In genomic region chr7:30596043-30596641, GRCh38 we compare ENCODE assay signal across 8 cellular contexts. TPM values are rescaled to one million over a fixed set of nuclear protein-coding genes. Genes with fewer than 3 reads are reported as not detected.
DNase-seq lines count a peak whose midpoint lies in the region; ATAC-seq, FAIRE-seq and TF ChIP-seq lines count a peak whose summit lies in the region.

No MANE protein-coding gene starts in this region.

- no peaks in the 10 kb centered on the region for H3K9me2 ChIP-seq in SK-N-SH

- H3K36me3 ChIP-seq in SK-N-SH (replicated peaks in 1 of 2; ENCODE audit: control insufficient read depth in 1 of 2, insufficient read depth in 2 of 2, low read length in 1 of 2) (peaks cover 24 to 45% of the 10 kb centered on the region in 2 experiments), H1 (ENCODE audit: control insufficient read depth in 2 of 4, insufficient read depth in 4 of 4, low read length in 3 of 4) (peaks cover 10 to 39% (median 21%) of the 10 kb centered on the region in 4 experiments)

- no peak overlapping the region for H3K4ac ChIP-seq in H1 (replicated peaks; ENCODE audit: insufficient read length, low read depth, low read length)

- H4K20me1 ChIP-seq in SK-N-SH (ENCODE audit: insufficient read depth) (peaks cover 44% of the 10 kb centered on the region), H1 (replicated peaks in 1 of 2; ENCODE audit: control insufficient read depth in 1 of 2, insufficient read depth in 2 of 2, low read length in 2 of 2) (peaks cover 0 to 5% of the 10 kb centered on the region in 2 experiments)

- H3K27me3 ChIP-seq in SK-N-SH (ENCODE audit: insufficient read depth) (no peaks in the 10 kb centered on the region), H1 (replicated peaks in 1 of 4; ENCODE audit: control insufficient read depth in 3 of 4, extremely low read depth in 1 of 4, insufficient read depth in 3 of 4, low read length in 3 of 4) (no peaks in the 10 kb centered on the region)

- H3K79me2 ChIP-seq in SK-N-SH (ENCODE audit: insufficient read depth) (peaks cover 97% of the 10 kb centered on the region), H1 (ENCODE audit: control insufficient read depth in 1 of 2, insufficient read depth in 2 of 2, low read length in 2 of 2) (peaks cover 21 to 58% of the 10 kb centered on the region in 2 experiments)

- TF ChIP-seq CTCF in HFFc6 (IDR thresholded peaks at IDR 0.05) (no peak), SK-N-SH (IDR thresholded peaks at IDR 0.05) (no peak), H1 (IDR thresholded peaks at IDR 0.05; ENCODE audit: control extremely low read depth in 1 of 3, insufficient read depth in 1 of 3, low read depth in 1 of 3, low read length in 3 of 3) (no peak)

- H3K9ac ChIP-seq in SK-N-SH (peak overlapping the region; percentile 92), H1 (replicated peaks in 1 of 4; ENCODE audit: extremely low read depth in 1 of 4, low read depth in 3 of 4, low read length in 3 of 4) (peak overlapping the region; percentile 82 to 98 (median 95))

- no peak overlapping the region for H2AK5ac ChIP-seq in H1 (ENCODE audit: low read depth, low read length)

- H3K36me3 Mint-ChIP-seq in HFFc6 (ENCODE audit: low read depth): peaks cover 54% of the 10 kb centered on the region
- peaks cover 0 to 28% (median 4%) of the 10 kb centered on the region in 3 donors for H3K36me3 Mint-ChIP-seq in naive thymus-derived CD8-positive, alpha-beta T cell

- no peaks in the 10 kb centered on the region for H3K9me3 ChIP-seq in SK-N-SH
- H3K9me3 ChIP-seq in H1 (ENCODE audit: insufficient read depth in 2 of 2, low read depth in 1 of 2, low read length in 1 of 2): no peaks in the 10 kb centered on the region

- peaks cover 8% of the 10 kb centered on the region for H3K79me1 ChIP-seq in H1 (ENCODE audit: low read depth, low read length)

- peak overlapping the region; percentile 82; the same call in 1 of the 2 replicates for H3K18ac ChIP-seq in H1 (ENCODE audit: extremely low read depth, low read length)

- H2AFZ ChIP-seq in SK-N-SH (ENCODE audit: low read depth) (peak overlapping the region; percentile 47), H1 (ENCODE audit: low read length) (no peak overlapping the region)

- no peak overlapping the region for H2BK20ac ChIP-seq in H1 (ENCODE audit: low read length)

- H4K5ac ChIP-seq in H1 (ENCODE audit: insufficient read length, low read depth, low read length): no peak overlapping the region

- peaks cover 8% of the 10 kb centered on the region; the same call in 1 of the 2 replicates for H3K23me2 ChIP-seq in H1 (ENCODE audit: low read depth, low read length)

- 2% methylated on average over 14 of the region's 14 CpGs for WGBS in SK-N-SH (ENCODE audit: low lambda C conversion rate)
- WGBS in H1 (ENCODE audit: extremely low coverage in 1 of 2, insufficient coverage in 1 of 2, insufficient read length in 1 of 2, insufficient replicate concordance in 2 of 2, low coverage in 1 of 2, low lambda C conversion rate in 2 of 2, missing lambda C conversion rate in 1 of 2), 2 experiments: 12% methylated on average over 14 of the region's 14 CpGs; no CpG with 5 or more reads in 1 of the 2 experiments

- H3K27ac Mint-ChIP-seq in HFFc6: peak overlapping the region; percentile 99
- peak overlapping the region in 9 of 10 donors; percentile 32 to 100 (median 100) for H3K27ac Mint-ChIP-seq in naive thymus-derived CD8-positive, alpha-beta T cell

- no peak overlapping the region for H3K14ac ChIP-seq in H1 (ENCODE audit: insufficient read length)

- no peak for TF ChIP-seq POLR2A in H1 (IDR thresholded peaks at IDR 0.05; ENCODE audit: control extremely low read depth in 1 of 2, low read depth in 2 of 2, low read length in 2 of 2)

- FAIRE-seq in H1 (lab: Jason Lieb, UNC): no peak

- POLR2A ChIA-PET in SK-N-SH (lab: Yijun Ruan, JAX) (no interaction called here), H1 (lab: Charles Lee; ENCODE audit: partially characterized antibody) (interaction anchor here (0.8 to 15.5 kb wide), 6 partner anchors 9 to 118 kb away, joined by 3 to 323 read pairs (median 3); partner anchors contain the start of gene NOD1)
- POLR2A ChIA-PET in naive thymus-derived CD8-positive, alpha-beta T cell (lab: Charles Lee): no interaction called here

- H3K4me1 ChIP-seq in SK-N-SH (ENCODE audit: control insufficient read depth in 1 of 2, insufficient read depth in 2 of 2, low read depth in 1 of 2, low read length in 1 of 2): peaks cover 4 to 13% of the 10 kb centered on the region in 2 experiments; a peak in 3 of 4 replicates
- no peaks in the 10 kb centered on the region; a peak in 1 of 7 replicates for H3K4me1 ChIP-seq in H1 (replicated peaks in 1 of 4; ENCODE audit: control insufficient read depth in 3 of 4, insufficient read depth in 4 of 4, low read length in 3 of 4)

- no peak overlapping the region for H4K91ac ChIP-seq in H1 (replicated peaks; ENCODE audit: insufficient read length, low read length)

- no peak overlapping the region for H2BK15ac ChIP-seq in H1 (ENCODE audit: low read length)

- no peak overlapping the region; the same call in 1 of the 2 replicates for H2BK5ac ChIP-seq in H1 (ENCODE audit: low read depth, low read length)

- TF ChIP-seq EP300 in SK-N-SH (IDR thresholded peaks at IDR 0.05; ENCODE audit: borderline replicate concordance in 1 of 2, low read depth in 1 of 2, low read length in 1 of 2) (no peak), H1 (IDR thresholded peaks at IDR 0.05; ENCODE audit: borderline replicate concordance in 1 of 2, low read depth in 2 of 2, low read length in 2 of 2) (no peak)

- peaks cover 56% of the 10 kb centered on the region for H3K4me1 Mint-ChIP-seq in HFFc6 (ENCODE audit: low read depth)
- H3K4me1 Mint-ChIP-seq in naive thymus-derived CD8-positive, alpha-beta T cell: peaks cover 25 to 68% (median 55%) of the 10 kb centered on the region in 4 donors

- DNase-seq in DMS 273 treated with DMSO at 0.1 percent for 48 hours (lab: John Stamatoyannopoulos, UW) (peak; percentile 76), HFFc6 (peak; percentile 14), SK-N-SH (peak; percentile 60), H1 (ENCODE audit: low read depth in 1 of 2, low spot score in 2 of 2) (no peak), midbrain (lab: John Stamatoyannopoulos, UW) (no peak)
- peak in 1 of 10 donors; percentile 5 for DNase-seq in naive thymus-derived CD8-positive, alpha-beta T cell

- H3K23ac ChIP-seq in H1 (ENCODE audit: insufficient read length): no peak overlapping the region

- H3K4me2 ChIP-seq in SK-N-SH (peak overlapping the region; percentile 91), H1 (ENCODE audit: insufficient read depth in 1 of 2, low read depth in 2 of 2, low read length in 2 of 2) (peak overlapping the region; percentile 81 to 88)

- H3F3A ChIP-seq in SK-N-SH (replicated peaks; ENCODE audit: insufficient read depth): peaks cover 5% of the 10 kb centered on the region

- peaks cover 4% of the 10 kb centered on the region for H3K27me3 Mint-ChIP-seq in HFFc6 (ENCODE audit: insufficient read depth)
- H3K27me3 Mint-ChIP-seq in naive thymus-derived CD8-positive, alpha-beta T cell: no peaks in the 10 kb centered on the region

- CTCF ChIA-PET in SK-N-SH (lab: Yijun Ruan, JAX) (interaction anchor here (0.8 to 2.2 kb wide), 2 partner anchors 32 to 144 kb away, joined by 3 to 8 read pairs; no protein-coding TSS in a partner anchor), H1 (lab: Charles Lee; ENCODE audit: partially characterized antibody) (interaction anchor here (1.2 to 1.7 kb wide), 3 partner anchors 32 to 86 kb away, joined by 3 read pairs; no protein-coding TSS in a partner anchor)

- H4K8ac ChIP-seq in H1 (ENCODE audit: extremely low read depth, insufficient read depth, low read length): no peak overlapping the region

- no peaks in the 10 kb centered on the region for H3K9me3 Mint-ChIP-seq in HFFc6
- H3K9me3 Mint-ChIP-seq in naive thymus-derived CD8-positive, alpha-beta T cell: no peaks in the 10 kb centered on the region

- peak overlapping the region; percentile 27 for H3K56ac ChIP-seq in H1 (replicated peaks; ENCODE audit: insufficient read length, low read depth, low read length)

- H3K4me3 ChIP-seq in SK-N-SH (ENCODE audit: low read depth in 2 of 2, low read length in 1 of 2): peak overlapping the region; percentile 93 to 100
- H3K4me3 ChIP-seq in H1 (ENCODE audit: extremely low read depth in 1 of 4, insufficient read depth in 2 of 4, low read depth in 3 of 4, low read length in 4 of 4): peak overlapping the region; percentile 90 to 98 (median 95)

- H3K4me3 Mint-ChIP-seq in HFFc6: peak overlapping the region; percentile 100
- H3K4me3 Mint-ChIP-seq in naive thymus-derived CD8-positive, alpha-beta T cell: peak overlapping the region; percentile 95 to 100 (median 98)

- H2BK120ac ChIP-seq in H1 (replicated peaks; ENCODE audit: low read depth, low read length): no peak overlapping the region

- no peak for ATAC-seq in naive thymus-derived CD8-positive, alpha-beta T cell
- ATAC-seq in GM21619 (IDR thresholded peaks at IDR 0.05; ENCODE audit: unreplicated experiment) (no peak), HG03175 (IDR thresholded peaks at IDR 0.05; ENCODE audit: unreplicated experiment) (no peak)

- no peak overlapping the region; the same call in 1 of the 2 replicates for H2BK12ac ChIP-seq in H1 (ENCODE audit: low read depth, low read length)

- no peak for TF ChIP-seq RAD21 in SK-N-SH (IDR thresholded peaks at IDR 0.05; ENCODE audit: low read length)
- TF ChIP-seq RAD21 in H1 (IDR thresholded peaks at IDR 0.05 in 1 of 2, conservative IDR thresholded peaks at IDR 0.05 in 1 of 2; ENCODE audit: low read depth in 2 of 2, low read length in 2 of 2): no peak

- H3K27ac ChIP-seq in SK-N-SH (ENCODE audit: low read depth in 2 of 2, low read length in 1 of 2) (peak overlapping the region; percentile 94 to 98), H1 (ENCODE audit: low read depth, low read length) (no peak overlapping the region)

TF ChIP-seq in SK-N-SH, 30 proteins besides CTCF, POLR2A, EP300 and RAD21 (continues in another document):
- TF ChIP-seq NRF1 (IDR thresholded peaks at IDR 0.05; ENCODE audit: low read depth, low read length): no peak

RNA-seq across cellular contexts. Expression of gene GARS1, which starts 1.5 kb away (rescaled TPM):
- total RNA-seq in HFFc6 (2021; fragmentation: NEBNext Ultra II Directional; extraction: Animal tissue kit (Norgen Biotek cat#: 25700)): 100 to 1,000 TPM; 258 to 330 (median 271) TPM
- polyA plus RNA-seq in SK-N-SH (2012; rRNA removed) (301 and 344 TPM in 2 replicates), H1 (2011; rRNA removed) (387 and 476 TPM in 2 replicates)
- 227 and 241 TPM in 2 replicates for polyA plus RNA-seq in SK-N-SH (2012; cell fraction: cytosol; rRNA removed)
- polyA plus RNA-seq in SK-N-SH (2012; cell fraction: nucleus; rRNA removed): 341 and 449 TPM in 2 replicates
- 247 and 270 TPM in 2 replicates for total RNA-seq in H1 (2021; fragmentation: NEBNext Ultra II Directional; extraction: Animal tissue kit (Norgen Biotek cat#: 25700))
- 366 TPM for polyA plus RNA-seq in H1 (2011; cell fraction: cytosol; rRNA removed)
- 441 TPM for polyA plus RNA-seq in H1 (2011; cell fraction: nucleus; rRNA removed)
- polyA plus RNA-seq in H1 (2012, experiment 1 of 2): 220 to 267 TPM (median 246 TPM) in 4 replicates
- polyA plus RNA-seq in H1 (2012, experiment 2 of 2): 41.7 TPM
- 220 TPM for polyA plus RNA-seq in H1 (2013, experiment 1 of 2)
- 214 TPM for polyA plus RNA-seq in H1 (2013, experiment 2 of 2)
- polyA minus RNA-seq in H1 (2011; rRNA and poly(A)+ RNA removed): 477 and 569 TPM in 2 replicates
- 278 TPM for polyA minus RNA-seq in H1 (2011; cell fraction: cytosol; rRNA and poly(A)+ RNA removed)
- polyA minus RNA-seq in H1 (2011; cell fraction: nucleus; rRNA and poly(A)+ RNA removed): 382 TPM
- 100 to 1,000 TPM; 121 to 130 TPM for total RNA-seq in naive thymus-derived CD8-positive, alpha-beta T cell
- polyA plus RNA-seq in naive thymus-derived CD8-positive, alpha-beta T cell: 100 to 1,000 TPM in 1 of 3 donors, 10 to 100 TPM in 2; 64.4 to 102 (median 73.0) TPM

Comparison
In these comparisons a context has a peak if more than half of its experiments do, and no peak if none do; other contexts are left out.
1. DNase-seq: peak in DMS 273 treated with DMSO at 0.1 percent for 48 hours (single experiment), HFFc6 (single experiment) and SK-N-SH (single experiment); none in H1 (0 of 2) and midbrain (single experiment).